Comparison of ENCODE assay signal across 8 cellular contexts in the genomic region with DNA sequence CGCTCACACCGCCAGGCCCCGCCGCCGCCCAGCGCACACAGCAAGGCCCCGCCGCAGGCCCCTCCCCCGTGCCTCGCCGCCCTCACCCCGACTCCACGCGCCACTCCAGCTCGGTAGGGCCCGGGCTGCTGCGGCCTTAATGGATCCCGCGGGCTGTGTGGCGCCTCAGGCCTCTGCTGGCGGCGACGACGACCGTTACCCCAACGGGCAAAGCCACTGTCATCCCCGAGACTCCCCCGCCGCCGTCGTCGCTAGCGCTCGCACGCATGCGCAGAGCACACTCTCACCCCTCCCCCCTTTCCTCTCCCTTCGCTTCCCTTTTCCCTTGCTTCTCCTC. TPM values are rescaled to one million over a fixed set of nuclear protein-coding genes. Genes with fewer than 3 reads are reported as not detected.
A peak's percentile ranks its signal among the peaks of the same experiment; 100 is the strongest.
DNase-seq lines count a peak whose midpoint lies in the region; ATAC-seq and TF ChIP-seq lines count a peak whose summit lies in the region.

A gene with protein sequence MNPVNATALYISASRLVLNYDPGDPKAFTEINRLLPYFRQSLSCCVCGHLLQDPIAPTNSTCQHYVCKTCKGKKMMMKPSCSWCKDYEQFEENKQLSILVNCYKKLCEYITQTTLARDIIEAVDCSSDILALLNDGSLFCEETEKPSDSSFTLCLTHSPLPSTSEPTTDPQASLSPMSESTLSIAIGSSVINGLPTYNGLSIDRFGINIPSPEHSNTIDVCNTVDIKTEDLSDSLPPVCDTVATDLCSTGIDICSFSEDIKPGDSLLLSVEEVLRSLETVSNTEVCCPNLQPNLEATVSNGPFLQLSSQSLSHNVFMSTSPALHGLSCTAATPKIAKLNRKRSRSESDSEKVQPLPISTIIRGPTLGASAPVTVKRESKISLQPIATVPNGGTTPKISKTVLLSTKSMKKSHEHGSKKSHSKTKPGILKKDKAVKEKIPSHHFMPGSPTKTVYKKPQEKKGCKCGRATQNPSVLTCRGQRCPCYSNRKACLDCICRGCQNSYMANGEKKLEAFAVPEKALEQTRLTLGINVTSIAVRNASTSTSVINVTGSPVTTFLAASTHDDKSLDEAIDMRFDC (minus strand): TSS at position 272 of the 337 bp plus-strand sequence. CDS start 1,222 bp downstream, outside the sequence.

- TF ChIP-seq CTCF in chondrocyte (IDR thresholded peaks at IDR 0.05), result no peak
- TF ChIP-seq CTCF in upper lobe of left lung (IDR thresholded peaks at IDR 0.05), result peak in 1 of 6 experiments; percentile 4

- peak within 1 kb of the TSS; percentile 91 for H3K4me3 Mint-ChIP-seq in chondrocyte (ENCODE audit: unreplicated experiment)
- peak within 1 kb of the TSS; percentile 98 for H3K4me3 Mint-ChIP-seq in memory B cell

- H3K36me3 Mint-ChIP-seq in chondrocyte (ENCODE audit: low read depth), result peaks cover 7% of the 10 kb centered on the region
- peaks cover 6% of the 10 kb centered on the region for H3K36me3 Mint-ChIP-seq in memory B cell

- 0% methylated on average over 2 to 32 of the region's 37 CpGs for WGBS in upper lobe of left lung, 2 donors

- ATAC-seq in memory B cell (ENCODE audit: low read depth), result peak; percentile 27
- ATAC-seq in upper lobe of left lung (ENCODE audit: low FRiP score in 2 of 2), result peak in 1 of 2 donors; percentile 57

- H3K9me3 ChIP-seq in KOPT-K1 (ENCODE audit: insufficient read depth, low read length, poor library complexity, severe bottlenecking) (peaks cover 11% of the 10 kb centered on the region), upper lobe of left lung (no peaks in the 10 kb centered on the region)

- H3K36me3 ChIP-seq in KOPT-K1 (ENCODE audit: insufficient read depth, low read length) (peaks cover 33% of the 10 kb centered on the region), upper lobe of left lung (no peaks in the 10 kb centered on the region)

- H3K9me3 Mint-ChIP-seq in chondrocyte (ENCODE audit: low read depth) (no peaks in the 10 kb centered on the region), memory B cell (no peaks in the 10 kb centered on the region)

- peak within 1 kb of the TSS; percentile 68 to 93 (median 89) for H3K4me3 ChIP-seq in upper lobe of left lung

- DNase-seq in chondrocyte (ENCODE audit: low spot score) (peak; percentile 94), memory B cell (ENCODE audit: low spot score in 2 of 2) (peak in 1 of 2 donors; percentile 94), upper lobe of left lung (peak in 1 of 2 donors; percentile 96), SK-N-DZ (ENCODE audit: low spot score) (no peak), medulla oblongata (ENCODE audit: extremely low spot score) (no peak)
- DNase-seq in stimulated activated CD4-positive, alpha-beta T cell treated with anti-CD3 and anti-CD28 coated beads, Interleukin-4, amount 100 ng/mL, for 1 hour, result no peak

- H3K27ac ChIP-seq in KOPT-K1 (ENCODE audit: low read depth, low read length, poor library complexity, severe bottlenecking) (peak within 1 kb of the TSS; percentile 99), upper lobe of left lung (peak within 1 kb of the TSS; percentile 99 to 100 (median 100))

- H3K4me1 Mint-ChIP-seq in chondrocyte (ENCODE audit: low read depth) (peaks cover 44% of the 10 kb centered on the region), memory B cell (peaks cover 27% of the 10 kb centered on the region)

- no peak for TF ChIP-seq EP300 in upper lobe of left lung (IDR thresholded peaks at IDR 0.05)

- H3K4me1 ChIP-seq in upper lobe of left lung, result peaks cover 23 to 37% (median 26%) of the 10 kb centered on the region in 4 donors

- no peaks in the 10 kb centered on the region for H3K27me3 ChIP-seq in upper lobe of left lung

- H3K27me3 Mint-ChIP-seq in chondrocyte (ENCODE audit: low read depth) (no peaks in the 10 kb centered on the region), memory B cell (no peaks in the 10 kb centered on the region)

- H3K27ac Mint-ChIP-seq in chondrocyte (ENCODE audit: unreplicated experiment), result peak within 1 kb of the TSS; percentile 92
- peak within 1 kb of the TSS; percentile 100 for H3K27ac Mint-ChIP-seq in memory B cell

- TF ChIP-seq POLR2A in GM18526 (IDR thresholded peaks at IDR 0.05; ENCODE audit: extremely low read depth, insufficient read length) (peak; percentile 66), upper lobe of left lung (IDR thresholded peaks at IDR 0.05) (peak in 3 of 4 donors; percentile 65 to 82 (median 68))

RNA-seq across cellular contexts. Expression of the gene that starts here (rescaled TPM):
- total RNA-seq in chondrocyte (18.6 to 21.9 TPM (median 21.1 TPM) in 3 replicates), upper lobe of left lung (10 to 100 TPM; 15.1 to 42.6 (median 33.4) TPM)
- polyA plus RNA-seq in SK-N-DZ (2014; cell fraction: cytosol; rRNA removed), result 6.7 and 8.1 TPM in 2 replicates
- polyA plus RNA-seq in SK-N-DZ (2014; cell fraction: nucleus; rRNA removed), result 11.7 and 18.0 TPM in 2 replicates
